Comparison of ENCODE assay signal across 11 cellular contexts in the genomic region with DNA sequence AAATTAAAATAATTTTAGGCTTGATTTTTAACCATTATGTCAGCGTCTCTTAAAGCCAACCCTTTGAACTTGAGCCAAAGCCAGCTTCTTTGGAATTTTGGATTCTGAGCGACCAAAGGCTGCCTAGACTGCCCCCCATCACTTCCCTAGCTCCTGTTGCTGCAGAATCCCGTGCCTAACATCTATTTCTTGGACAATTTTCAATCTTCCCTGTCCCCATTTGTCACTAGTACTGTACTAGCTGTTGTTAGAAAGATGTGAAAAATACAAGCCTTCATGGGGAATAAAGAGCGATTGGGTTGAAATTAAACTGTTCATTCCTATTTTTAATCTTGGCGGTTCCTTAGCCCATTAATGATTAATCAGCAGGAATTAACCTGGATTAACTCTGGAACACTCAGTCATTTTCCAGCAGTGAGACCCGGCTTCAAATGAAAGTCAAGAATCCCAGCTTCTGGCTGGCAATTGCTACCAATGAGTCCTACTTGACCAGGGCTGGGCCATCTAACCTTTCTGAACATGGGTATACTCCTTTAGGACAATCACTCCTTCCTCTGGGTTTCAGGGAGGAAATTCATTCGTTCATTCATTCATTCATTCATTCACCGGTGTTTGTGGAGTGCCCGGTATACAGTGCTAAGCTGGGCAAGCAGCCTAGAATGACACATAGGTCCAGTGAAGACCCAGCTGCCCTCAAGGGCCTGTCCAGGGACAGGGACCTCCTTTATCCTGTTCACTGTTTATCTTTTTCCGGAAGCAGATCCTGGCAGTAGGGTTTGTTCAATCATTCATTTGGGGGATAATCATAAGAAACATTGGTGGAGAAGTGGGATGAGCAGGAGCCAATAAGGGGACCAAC. TPM values are rescaled to one million over a fixed set of nuclear protein-coding genes. Genes with fewer than 3 reads are reported as not detected.
DNase-seq lines count a peak whose midpoint lies in the region; ATAC-seq and TF ChIP-seq lines count a peak whose summit lies in the region.
"Had no signal": no experiment of that assay in that cellular context is flagged by ENCODE, and none has a peak within 500 bp of the region (broad histone marks: within the 10 kb centered on the region; RNA-seq: fewer than 3 reads in every experiment).

No MANE protein-coding gene starts in this region.

- H2BK20ac ChIP-seq in H9 (ENCODE audit: low read depth, low read length, poor library complexity, severe bottlenecking), result no peak overlapping the region

- no peaks in the 10 kb centered on the region for H3K9me2 ChIP-seq in MM.1S (replicated peaks; ENCODE audit: insufficient read depth, low read length)

- H3K14ac ChIP-seq in H9 (ENCODE audit: insufficient read depth, low read length), result no peak overlapping the region

- H3K79me2 ChIP-seq in H9 (ENCODE audit: insufficient read depth, low read length), result peaks cover 10% of the 10 kb centered on the region
- peaks cover 28% of the 10 kb centered on the region for H3K79me2 ChIP-seq in MM.1S (ENCODE audit: low read length)

- H2BK15ac ChIP-seq in H9 (ENCODE audit: low read depth, low read length), result no peak overlapping the region

- H3K9me3 Mint-ChIP-seq in CD4-positive, CD25-positive, alpha-beta regulatory T cell, result peaks cover 0 to 6% (median 0%) of the 10 kb centered on the region in 7 donors
- H3K9me3 Mint-ChIP-seq in H9, result peaks cover 7 to 15% of the 10 kb centered on the region in 2 experiments; a peak in 3 of 5 replicates
- H3K9me3 Mint-ChIP-seq in naive B cell, result peaks cover 0 to 8% (median 3%) of the 10 kb centered on the region in 7 donors

- no peak overlapping the region for H2AK5ac ChIP-seq in H9 (ENCODE audit: insufficient read length, low read length)

- no peaks in the 10 kb centered on the region for H4K20me1 ChIP-seq in H9 (ENCODE audit: control insufficient read depth, insufficient read depth, insufficient read length)
- H4K20me1 ChIP-seq in MM.1S (ENCODE audit: insufficient read depth, low read length), result peaks cover 24% of the 10 kb centered on the region

- H3K23me2 ChIP-seq in H9 (ENCODE audit: insufficient read length, low read depth, low read length, poor library complexity, severe bottlenecking), result peaks cover 9% of the 10 kb centered on the region

- peak overlapping the region; percentile 49 for H3K4me2 ChIP-seq in H9 (ENCODE audit: insufficient read depth, insufficient read length, low read length)
- H3K4me2 ChIP-seq in MM.1S (ENCODE audit: low read depth, low read length), result no peak overlapping the region; the same call in 1 of the 2 replicates

- no peak overlapping the region for H2BK12ac ChIP-seq in H9 (ENCODE audit: insufficient read length, low read depth, low read length)

- H3K56ac ChIP-seq in H9 (ENCODE audit: insufficient read length, low read depth, low read length), result no peak overlapping the region

- no peak overlapping the region for H3K18ac ChIP-seq in H9 (ENCODE audit: insufficient read length, low read depth, low read length)

- peak overlapping the region; percentile 88 to 95 (median 90) for H3K4me3 Mint-ChIP-seq in CD4-positive, CD25-positive, alpha-beta regulatory T cell
- H3K4me3 Mint-ChIP-seq in H9 (peak overlapping the region; percentile 75 to 81), naive B cell (peak overlapping the region; percentile 53 to 94 (median 80))

- H3K79me1 ChIP-seq in H9 (ENCODE audit: insufficient read depth, low read depth, low read length, poor library complexity, severe bottlenecking), result peaks cover 3% of the 10 kb centered on the region

- H3K27ac ChIP-seq in CD4-positive, CD25-positive, alpha-beta regulatory T cell (ENCODE audit: insufficient read depth, low read length, poor library complexity, severe bottlenecking), result no peak overlapping the region
- H3K27ac ChIP-seq in H9 (ENCODE audit: insufficient read length, low read depth, low read length), result no peak overlapping the region
- H3K27ac ChIP-seq in body of pancreas, result peak overlapping the region; percentile 89 to 98 (median 96)
- no peak overlapping the region for H3K27ac ChIP-seq in MM.1S (ENCODE audit: low read length)

- no peak overlapping the region for H4K8ac ChIP-seq in H9 (replicated peaks; ENCODE audit: insufficient read length, low read depth, low read length)

- H3K4me1 ChIP-seq in CD4-positive, CD25-positive, alpha-beta regulatory T cell (ENCODE audit: control insufficient read depth, insufficient read depth, low read length, poor library complexity, severe bottlenecking), result peaks cover 17% of the 10 kb centered on the region
- H3K4me1 ChIP-seq in H9 (ENCODE audit: insufficient read depth, low read length) (peaks cover 6% of the 10 kb centered on the region; the same call in 1 of the 2 replicates), body of pancreas (peaks cover 54% of the 10 kb centered on the region), MM.1S (ENCODE audit: low read length) (peaks cover 22% of the 10 kb centered on the region)

- H2AFZ ChIP-seq in H9 (ENCODE audit: low read length), result no peak overlapping the region
- no peak overlapping the region for H2AFZ ChIP-seq in MM.1S (ENCODE audit: low read length)

- H3K36me3 Mint-ChIP-seq in CD4-positive, CD25-positive, alpha-beta regulatory T cell, result no peaks in the 10 kb centered on the region
- peaks cover 10 to 13% (median 12%) of the 10 kb centered on the region in 3 experiments for H3K36me3 Mint-ChIP-seq in H9 (ENCODE audit: insufficient read depth in 1 of 3, low read depth in 3 of 3)
- H3K36me3 Mint-ChIP-seq in naive B cell, result peaks cover 0 to 22% of the 10 kb centered on the region in 2 donors

- H3T11ph ChIP-seq in H9 (ENCODE audit: low read length), result no peak overlapping the region

- peaks cover 0 to 22% (median 13%) of the 10 kb centered on the region in 4 donors for H3K4me1 Mint-ChIP-seq in CD4-positive, CD25-positive, alpha-beta regulatory T cell
- H3K4me1 Mint-ChIP-seq in H9 (peaks cover 23 to 33% of the 10 kb centered on the region in 2 experiments), naive B cell (peaks cover 21 to 32% (median 24%) of the 10 kb centered on the region in 3 donors)

- H4K5ac ChIP-seq in H9 (ENCODE audit: insufficient read length, low read depth, low read length), result no peak overlapping the region

- no peaks in the 10 kb centered on the region for H3K36me3 ChIP-seq in CD4-positive, CD25-positive, alpha-beta regulatory T cell (ENCODE audit: control insufficient read depth, insufficient read depth, low read length)
- H3K36me3 ChIP-seq in body of pancreas (replicated peaks in 1 of 2; ENCODE audit: insufficient read depth in 1 of 2, low read depth in 2 of 2) (no peaks in the 10 kb centered on the region), MM.1S (replicated peaks; ENCODE audit: insufficient read depth, low read length) (peaks cover 12% of the 10 kb centered on the region)

- H2BK5ac ChIP-seq in H9 (ENCODE audit: insufficient read length, low read length), result no peak overlapping the region

- TF ChIP-seq POLR2A in body of pancreas (IDR thresholded peaks at IDR 0.05), result no peak

- no peak overlapping the region for H2BK120ac ChIP-seq in H9 (ENCODE audit: low read depth, low read length, poor library complexity, severe bottlenecking)

- H4K91ac ChIP-seq in H9 (ENCODE audit: insufficient read length, low read depth, low read length), result no peak overlapping the region

- no peak overlapping the region for H3K4ac ChIP-seq in H9 (ENCODE audit: low read depth, low read length)

- intact Hi-C loops in body of pancreas (cut with DNase I), result no loop called here

- TF ChIP-seq CTCF in H9 (conservative IDR thresholded peaks at IDR 0.05) (no peak), body of pancreas (IDR thresholded peaks at IDR 0.05) (no peak), MM.1S (IDR thresholded peaks at IDR 0.05; ENCODE audit: low read length) (no peak)

- no peaks in the 10 kb centered on the region for H3K9me3 ChIP-seq in CD4-positive, CD25-positive, alpha-beta regulatory T cell (ENCODE audit: control insufficient read depth in 2 of 2, low read length in 2 of 2)
- H3K9me3 ChIP-seq in H9 (ENCODE audit: control insufficient read depth, low read depth, low read length), result no peaks in the 10 kb centered on the region
- no peaks in the 10 kb centered on the region for H3K9me3 ChIP-seq in body of pancreas
- no peaks in the 10 kb centered on the region for H3K9me3 ChIP-seq in MM.1S (replicated peaks; ENCODE audit: insufficient read depth, low read length)

- peaks cover 5% of the 10 kb centered on the region; the same call in 1 of the 2 replicates for H3F3A ChIP-seq in MM.1S (ENCODE audit: insufficient read depth, low read length)

- peaks cover 39% of the 10 kb centered on the region for H3K27me3 Mint-ChIP-seq in CD4-positive, CD25-positive, alpha-beta regulatory T cell
- H3K27me3 Mint-ChIP-seq in H9 (ENCODE audit: low read depth) (peaks cover 32% of the 10 kb centered on the region), naive B cell (peaks cover 15 to 48% (median 41%) of the 10 kb centered on the region in 3 donors)

- DNase-seq in CD4-positive, CD25-positive, alpha-beta regulatory T cell, result no peak
- DNase-seq in H9 (no peak), body of pancreas (peak in 2 of 4 donors; percentile 40 to 49), naive B cell (no peak), Kasumi-1 (lab: John Stamatoyannopoulos, UW) (no peak), MM.1S (no peak)
- DNase-seq: NCI-H1417 treated with DMSO at 0.1 percent for 48 hours; stimulated activated CD4-positive, alpha-beta T cell treated with anti-CD3 and anti-CD28 coated beads, Interleukin-12 subunit alpha, Interleukin-12 subunit beta, amount 100 ng/mL, for 4 hours; stimulated activated CD8-positive, alpha-beta memory T cell treated with anti-CD3 and anti-CD28 coated beads, Interleukin-4, amount 100 ng/mL, for 48 hours had no signal

- WGBS in H9 (ENCODE audit: extremely low coverage, insufficient read length, low lambda C conversion rate), result no CpG with 5 or more reads among the region's 10 CpGs
- 16 to 17% methylated on average over 10 of the region's 10 CpGs for WGBS in body of pancreas, 2 donors

- H3K27ac Mint-ChIP-seq in CD4-positive, CD25-positive, alpha-beta regulatory T cell, result peak overlapping the region in 2 of 3 donors; percentile 26 to 76
- H3K27ac Mint-ChIP-seq in H9 (peak overlapping the region in 1 of 3 experiments; percentile 26; a peak in 1 of 7 replicates), naive B cell (peak overlapping the region in 1 of 6 donors; percentile 29)

- no peak for ATAC-seq in CD4-positive, CD25-positive, alpha-beta regulatory T cell (ENCODE audit: low read depth in 2 of 2)
- ATAC-seq in body of pancreas, result no peak
- no peak for ATAC-seq in naive B cell (ENCODE audit: low read depth in 2 of 2)
- ATAC-seq in GM18511 (IDR thresholded peaks at IDR 0.05; ENCODE audit: unreplicated experiment), result no peak
- ATAC-seq in HG03378 (IDR thresholded peaks at IDR 0.05; ENCODE audit: unreplicated experiment), result no peak

- H3K27me3 ChIP-seq in CD4-positive, CD25-positive, alpha-beta regulatory T cell (ENCODE audit: control insufficient read depth, insufficient read depth, low read length), result peaks cover 28% of the 10 kb centered on the region
- H3K27me3 ChIP-seq in H9 (ENCODE audit: insufficient read depth, low read length) (no peaks in the 10 kb centered on the region), body of pancreas (no peaks in the 10 kb centered on the region), MM.1S (replicated peaks; ENCODE audit: insufficient read depth, low read length) (no peaks in the 10 kb centered on the region)

- peak overlapping the region; percentile 79 for H3K4me3 ChIP-seq in CD4-positive, CD25-positive, alpha-beta regulatory T cell (ENCODE audit: low read depth, low read length)
- H3K4me3 ChIP-seq in body of pancreas (no peak overlapping the region), MM.1S (ENCODE audit: low read length) (no peak overlapping the region)

- H3K9ac ChIP-seq in H9 (ENCODE audit: extremely low read depth, insufficient read length, low read length), result no peak overlapping the region
- no peak overlapping the region for H3K9ac ChIP-seq in MM.1S (ENCODE audit: low read length)

- H3K23ac ChIP-seq in H9 (ENCODE audit: insufficient read length, low read depth, low read length), result no peak overlapping the region

RNA-seq across cellular contexts. Expression of a gene that starts 1.4 kb away (rescaled TPM):
- total RNA-seq in CD4-positive, CD25-positive, alpha-beta regulatory T cell, result 33.6 TPM
- polyA plus RNA-seq in CD4-positive, CD25-positive, alpha-beta regulatory T cell, result 1 to 10 TPM in 2 of 4 donors, under 1 TPM in 2; 0.60 to 2.1 (median 1.4) TPM
- total RNA-seq in H9 (2021) (89.8 and 97.8 TPM in 2 replicates), body of pancreas (100 to 1,000 TPM; 313 to 511 TPM)
- polyA plus RNA-seq in naive B cell (ENCODE audit: low read depth in 6 of 6), result 10 to 100 TPM in 1 of 6 donors, 1 to 10 TPM in 4, under 1 TPM in 1; 1.00 to 12.2 (median 2.1) TPM

RNA-seq across cellular contexts. Expression of a gene that starts 16.3 kb away (rescaled TPM):
- not detected for total RNA-seq in CD4-positive, CD25-positive, alpha-beta regulatory T cell
- polyA plus RNA-seq in CD4-positive, CD25-positive, alpha-beta regulatory T cell, result not detected
- total RNA-seq in H9 (2021) (not detected in 2 replicates), body of pancreas (1 to 10 TPM in 1 of 2 donors, not detected in 1; 4.0 TPM)
- polyA plus RNA-seq in naive B cell (ENCODE audit: low read depth in 6 of 6), result not detected

Comparison
In these comparisons a context has a peak if more than half of its experiments do, and no peak if none do; other contexts are left out.
1. H3K27ac ChIP-seq: peak in body of pancreas (4 of 4); none in CD4-positive, CD25-positive, alpha-beta regulatory T cell (single experiment), H9 (single experiment) and MM.1S (single experiment).
2. Peak in every context shown above with its lines, with median percentiles within 50 percentile points of each other: H3K4me3 Mint-ChIP-seq.